Comparison of ENCODE assay signal across 23 cellular contexts in the genomic region with DNA sequence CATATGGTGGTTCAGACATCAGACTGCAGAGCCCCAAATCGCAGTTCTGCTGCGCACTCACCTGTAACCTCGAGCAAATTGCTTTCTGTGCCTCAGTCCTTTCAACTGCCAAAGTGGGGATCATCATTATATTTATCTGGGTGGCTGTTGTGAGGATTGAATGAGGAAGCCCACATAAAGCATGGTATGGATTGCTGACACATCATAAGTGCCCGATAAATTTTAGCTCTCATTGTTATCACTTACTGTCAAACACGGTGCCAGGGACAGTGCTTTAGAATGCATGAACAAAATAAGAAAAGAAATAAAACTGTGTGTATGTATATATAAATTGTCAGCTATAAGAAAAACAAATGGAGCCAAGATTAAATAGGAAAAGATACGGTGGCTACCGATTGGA.
DNase-seq lines count a peak whose midpoint lies in the region; ATAC-seq, FAIRE-seq and TF ChIP-seq lines count a peak whose summit lies in the region.
"Had no signal": no experiment of that assay in that cellular context is flagged by ENCODE, and none has a peak within 500 bp of the region (broad histone marks: within the 10 kb centered on the region; RNA-seq: fewer than 3 reads in every experiment).

No MANE protein-coding gene starts in this region.

- TF ChIP-seq RAD21 in K562 (CRISPR knock-in tag; conservative IDR thresholded peaks at IDR 0.05 in 1 of 2, IDR thresholded peaks at IDR 0.05 in 1 of 2): no peak

- peak overlapping the region in 3 of 5 experiments; percentile 59 to 91 (median 87) for H3K27ac Mint-ChIP-seq in brain
- H3K27ac Mint-ChIP-seq: B cell; CD4-positive, alpha-beta T cell; CD8-positive, alpha-beta T cell had no signal

- H3K4me1 ChIP-seq in K562 (replicated peaks in 1 of 2; ENCODE audit: control insufficient read depth in 2 of 2, insufficient read depth in 2 of 2, low read length in 2 of 2): no peaks in the 10 kb centered on the region; a peak in 1 of 5 replicates
- H3K4me1 ChIP-seq: BLaER1 treated with 17β-estradiol and CSF1 and Interleukin-3, amounts not matched to agents 10 nM and 100 nM; Caco-2 had no signal

- no TSS peak for BruUV-seq in K562 (replicated peaks; lab: Mats Ljungman, UMichigan)

- no peak overlapping the region for H3K27ac ChIP-seq in K562 (ENCODE audit: extremely low read depth, low read depth, low read length)
- H3K27ac ChIP-seq: BLaER1 treated with 17β-estradiol and CSF1 and Interleukin-3, amounts not matched to agents 10 nM and 100 nM; C4-2B had no signal

- H3K36me3 Mint-ChIP-seq in brain: no peaks in the 10 kb centered on the region
- H3K36me3 Mint-ChIP-seq: CD8-positive, alpha-beta T cell had no signal

- H3K9me1 ChIP-seq in K562 (ENCODE audit: control insufficient read depth, insufficient read depth, low read length): no peaks in the 10 kb centered on the region

- no peak overlapping the region for H3K4me2 ChIP-seq in K562 (ENCODE audit: insufficient read depth, low read length)
- H3K4me2 ChIP-seq: BLaER1 treated with 17β-estradiol and CSF1 and Interleukin-3, amounts not matched to agents 10 nM and 100 nM had no signal

- H3K4me1 Mint-ChIP-seq in brain: peaks cover 48% of the 10 kb centered on the region
- H3K4me1 Mint-ChIP-seq: B cell had no signal

- no peak overlapping the region for H3K4me3 ChIP-seq in K562
- H3K4me3 ChIP-seq: BLaER1 treated with 17β-estradiol and CSF1 and Interleukin-3, amounts not matched to agents 10 nM and 100 nM had no signal

- H3K27me3 Mint-ChIP-seq in brain: peaks cover 4% of the 10 kb centered on the region

- TF ChIP-seq EP300 in K562 (IDR thresholded peaks at IDR 0.05; ENCODE audit: low read length): no peak

- H4K20me1 ChIP-seq in K562 (replicated peaks; ENCODE audit: control insufficient read depth, insufficient read depth, low read length): no peaks in the 10 kb centered on the region
- H4K20me1 ChIP-seq: BLaER1 treated with 17β-estradiol and CSF1 and Interleukin-3, amounts not matched to agents 10 nM and 100 nM had no signal

- H3K36me3 ChIP-seq in K562 (ENCODE audit: control insufficient read depth, insufficient read depth, low read length): no peaks in the 10 kb centered on the region
- H3K36me3 ChIP-seq: BLaER1 treated with 17β-estradiol and CSF1 and Interleukin-3, amounts not matched to agents 10 nM and 100 nM had no signal

- peaks cover 4 to 27% of the 10 kb centered on the region in 2 experiments; a peak in 3 of 5 replicates for H3K27me3 ChIP-seq in K562 (ENCODE audit: control insufficient read depth in 2 of 2, insufficient read depth in 2 of 2, low read length in 2 of 2)
- H3K27me3 ChIP-seq: BLaER1 treated with 17β-estradiol and CSF1 and Interleukin-3, amounts not matched to agents 10 nM and 100 nM had no signal

- CTCF ChIA-PET in K562 (lab: Yijun Ruan, JAX; ENCODE audit: low intra/inter-chr PET ratio): no interaction called here

- no peak for TF ChIP-seq POLR2A in K562 (conservative IDR thresholded peaks at IDR 0.05)

- no peak overlapping the region for H3K9ac ChIP-seq in K562 (ENCODE audit: insufficient read depth in 1 of 2, low read depth in 2 of 2, low read length in 2 of 2)
- H3K9ac ChIP-seq: BLaER1 treated with 17β-estradiol and CSF1 and Interleukin-3, amounts not matched to agents 10 nM and 100 nM had no signal

- no peak overlapping the region for H3K4me3 Mint-ChIP-seq in brain
- H3K4me3 Mint-ChIP-seq: B cell; CD4-positive, alpha-beta T cell; CD8-positive, alpha-beta T cell had no signal

- TF ChIP-seq CTCF in K562 (IDR thresholded peaks at IDR 0.05 in 2 of 3, conservative IDR thresholded peaks at IDR 0.05 in 1 of 3; ENCODE audit: insufficient read depth in 2 of 3, low read depth in 1 of 3, low read length in 3 of 3) (no peak), brain (conservative IDR thresholded peaks at IDR 0.05) (no peak)

- H2AFZ ChIP-seq in K562 (ENCODE audit: low read depth, low read length): no peak overlapping the region

- POLR2A ChIA-PET in K562 (lab: Yijun Ruan, JAX): interaction anchor here (1.2 kb wide), 1 partner anchor 12 kb away, joined by 3 read pairs; no protein-coding TSS in a partner anchor

- H3K79me2 ChIP-seq in K562 (ENCODE audit: control insufficient read depth, insufficient read depth, low read length): no peaks in the 10 kb centered on the region

- in situ Hi-C loops in K562 (cut with MboI): no loop called here

- intact Hi-C loops in K562 (cut with micrococcal nuclease): no loop called here

- H3K9me3 Mint-ChIP-seq in brain: peaks cover 0 to 2% (median 0%) of the 10 kb centered on the region in 5 experiments
- H3K9me3 Mint-ChIP-seq: CD4-positive, alpha-beta T cell; CD8-positive, alpha-beta T cell had no signal

- no peak for ATAC-seq in K562
- ATAC-seq in HG02884 (IDR thresholded peaks at IDR 0.05; ENCODE audit: unreplicated experiment): no peak
- no peak for ATAC-seq in left lobe of liver
- ATAC-seq: CD8-positive, alpha-beta T cell had no signal

- WGBS in K562 (ENCODE audit: insufficient coverage, low coverage, missing lambda C conversion rate): 27% methylated on average over 7 of the region's 7 CpGs

- no peaks in the 10 kb centered on the region for H3K9me3 ChIP-seq in K562 (replicated peaks; ENCODE audit: control insufficient read depth, insufficient read depth, low read depth, low read length)
- H3K9me3 ChIP-seq: BLaER1 treated with 17β-estradiol and CSF1 and Interleukin-3, amounts not matched to agents 10 nM and 100 nM; Caco-2 had no signal

- DNase-seq in K562 (ENCODE audit: extremely low read depth in 1 of 4, low spot score in 3 of 4) (no peak), islet precursor cell (peak; percentile 11), left lobe of liver (ENCODE audit: low spot score) (no peak), NOMO-1 treated with DMSO at 0.1 percent for 48 hours (lab: John Stamatoyannopoulos, UW; ENCODE audit: unreplicated experiment) (no peak)
- DNase-seq: 8988T; ACHN; AML-193; Caco-2; Calu3; CD4-positive, alpha-beta T cell; CD8-positive, alpha-beta T cell; DMS79 treated with DMSO at 0.1 percent for 48 hours; GF-D8 had no signal

- FAIRE-seq in K562 (lab: Jason Lieb, UNC): no peak
- FAIRE-seq: A204.1, D721Med, G401.6, GM12891, GM19239 had no signal

TF ChIP-seq in K562, 482 proteins besides CTCF, POLR2A, EP300 and RAD21:
- TF ChIP-seq, protein P1, sequence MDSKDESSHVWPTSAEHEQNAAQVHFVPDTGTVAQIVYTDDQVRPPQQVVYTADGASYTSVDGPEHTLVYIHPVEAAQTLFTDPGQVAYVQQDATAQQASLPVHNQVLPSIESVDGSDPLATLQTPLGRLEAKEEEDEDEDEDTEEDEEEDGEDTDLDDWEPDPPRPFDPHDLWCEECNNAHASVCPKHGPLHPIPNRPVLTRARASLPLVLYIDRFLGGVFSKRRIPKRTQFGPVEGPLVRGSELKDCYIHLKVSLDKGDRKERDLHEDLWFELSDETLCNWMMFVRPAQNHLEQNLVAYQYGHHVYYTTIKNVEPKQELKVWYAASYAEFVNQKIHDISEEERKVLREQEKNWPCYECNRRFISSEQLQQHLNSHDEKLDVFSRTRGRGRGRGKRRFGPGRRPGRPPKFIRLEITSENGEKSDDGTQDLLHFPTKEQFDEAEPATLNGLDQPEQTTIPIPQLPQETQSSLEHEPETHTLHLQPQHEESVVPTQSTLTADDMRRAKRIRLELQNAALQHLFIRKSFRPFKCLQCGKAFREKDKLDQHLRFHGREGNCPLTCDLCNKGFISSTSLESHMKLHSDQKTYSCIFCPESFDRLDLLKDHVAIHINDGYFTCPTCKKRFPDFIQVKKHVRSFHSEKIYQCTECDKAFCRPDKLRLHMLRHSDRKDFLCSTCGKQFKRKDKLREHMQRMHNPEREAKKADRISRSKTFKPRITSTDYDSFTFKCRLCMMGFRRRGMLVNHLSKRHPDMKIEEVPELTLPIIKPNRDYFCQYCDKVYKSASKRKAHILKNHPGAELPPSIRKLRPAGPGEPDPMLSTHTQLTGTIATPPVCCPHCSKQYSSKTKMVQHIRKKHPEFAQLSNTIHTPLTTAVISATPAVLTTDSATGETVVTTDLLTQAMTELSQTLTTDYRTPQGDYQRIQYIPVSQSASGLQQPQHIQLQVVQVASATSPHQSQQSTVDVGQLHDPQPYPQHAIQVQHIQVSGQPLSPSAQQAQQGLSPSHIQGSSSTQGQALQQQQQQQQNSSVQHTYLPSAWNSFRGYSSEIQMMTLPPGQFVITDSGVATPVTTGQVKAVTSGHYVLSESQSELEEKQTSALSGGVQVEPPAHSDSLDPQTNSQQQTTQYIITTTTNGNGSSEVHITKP (IDR thresholded peaks at IDR 0.05; ENCODE audit: partially characterized antibody): no peak
- peak; percentile 44; the same call in 1 of the 2 replicates for TF ChIP-seq C11orf30 (IDR thresholded peaks at IDR 0.05; ENCODE audit: low read depth)
- TF ChIP-seq ZNF316 (IDR thresholded peaks at IDR 0.05): 0 out of 2 replicates have a peak, but pooled peaks have one; percentile 42
- peak; percentile 39 for TF ChIP-seq MAFG (tag; conservative IDR thresholded peaks at IDR 0.05)
- peak; percentile 44 for TF ChIP-seq MAFF (IDR thresholded peaks at IDR 0.05; ENCODE audit: low read length)
TF ChIP-seq in K562: peak in this region for 4.
